In genomic region chr11:74739546-74740270, GRCh38 we compare ENCODE assay signal across 1 cellular context.
TF ChIP-seq lines count a peak whose summit lies in the region.

No MANE protein-coding gene starts in this region.

TF ChIP-seq in HepG2, 621 proteins besides CTCF, POLR2A, EP300 and RAD21 (continued from another document):
- no peak for TF ChIP-seq AHDC1 (CRISPR knock-in tag; IDR thresholded peaks at IDR 0.05; ENCODE audit: borderline replicate concordance)
- TF ChIP-seq SYNCRIP (IDR thresholded peaks at IDR 0.05; ENCODE audit: insufficient read depth, low read depth, low read length), result no peak
- TF ChIP-seq SATB2 (CRISPR knock-in tag; IDR thresholded peaks at IDR 0.05), result no peak
- no peak for TF ChIP-seq LRRFIP1 (CRISPR knock-in tag; conservative IDR thresholded peaks at IDR 0.05)
- peak; percentile 21; the same call in 1 of the 2 replicates for TF ChIP-seq FOSL2 (CRISPR knock-in tag; IDR thresholded peaks at IDR 0.05)
- TF ChIP-seq, protein P1, sequence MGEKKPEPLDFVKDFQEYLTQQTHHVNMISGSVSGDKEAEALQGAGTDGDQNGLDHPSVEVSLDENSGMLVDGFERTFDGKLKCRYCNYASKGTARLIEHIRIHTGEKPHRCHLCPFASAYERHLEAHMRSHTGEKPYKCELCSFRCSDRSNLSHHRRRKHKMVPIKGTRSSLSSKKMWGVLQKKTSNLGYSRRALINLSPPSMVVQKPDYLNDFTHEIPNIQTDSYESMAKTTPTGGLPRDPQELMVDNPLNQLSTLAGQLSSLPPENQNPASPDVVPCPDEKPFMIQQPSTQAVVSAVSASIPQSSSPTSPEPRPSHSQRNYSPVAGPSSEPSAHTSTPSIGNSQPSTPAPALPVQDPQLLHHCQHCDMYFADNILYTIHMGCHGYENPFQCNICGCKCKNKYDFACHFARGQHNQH (CRISPR knock-in tag; IDR thresholded peaks at IDR 0.05), result 0 out of 2 replicates have a peak, but pooled peaks have one; percentile 36
- TF ChIP-seq MYNN (CRISPR knock-in tag; IDR thresholded peaks at IDR 0.05; ENCODE audit: low read depth), result no peak
- no peak for TF ChIP-seq ZNF407 (CRISPR knock-in tag; IDR thresholded peaks at IDR 0.05; ENCODE audit: not compliant biosample characterization)
- TF ChIP-seq ZMYM2 (CRISPR knock-in tag; IDR thresholded peaks at IDR 0.05), result no peak
- TF ChIP-seq PLRG1 (conservative IDR thresholded peaks at IDR 0.05), result no peak
- TF ChIP-seq ZBTB1 (CRISPR knock-in tag; IDR thresholded peaks at IDR 0.05; ENCODE audit: borderline replicate concordance), result no peak
- no peak for TF ChIP-seq ELF1 (CRISPR knock-in tag; IDR thresholded peaks at IDR 0.05)
- TF ChIP-seq FOXJ3 (CRISPR knock-in tag; IDR thresholded peaks at IDR 0.05; ENCODE audit: borderline replicate concordance), result peak; percentile 82; the same call in 1 of the 2 replicates
- TF ChIP-seq RNF2 (conservative IDR thresholded peaks at IDR 0.05; ENCODE audit: low read depth), result no peak
- TF ChIP-seq MLLT10 (CRISPR knock-in tag; IDR thresholded peaks at IDR 0.05), result no peak
